In the genomic region with DNA sequence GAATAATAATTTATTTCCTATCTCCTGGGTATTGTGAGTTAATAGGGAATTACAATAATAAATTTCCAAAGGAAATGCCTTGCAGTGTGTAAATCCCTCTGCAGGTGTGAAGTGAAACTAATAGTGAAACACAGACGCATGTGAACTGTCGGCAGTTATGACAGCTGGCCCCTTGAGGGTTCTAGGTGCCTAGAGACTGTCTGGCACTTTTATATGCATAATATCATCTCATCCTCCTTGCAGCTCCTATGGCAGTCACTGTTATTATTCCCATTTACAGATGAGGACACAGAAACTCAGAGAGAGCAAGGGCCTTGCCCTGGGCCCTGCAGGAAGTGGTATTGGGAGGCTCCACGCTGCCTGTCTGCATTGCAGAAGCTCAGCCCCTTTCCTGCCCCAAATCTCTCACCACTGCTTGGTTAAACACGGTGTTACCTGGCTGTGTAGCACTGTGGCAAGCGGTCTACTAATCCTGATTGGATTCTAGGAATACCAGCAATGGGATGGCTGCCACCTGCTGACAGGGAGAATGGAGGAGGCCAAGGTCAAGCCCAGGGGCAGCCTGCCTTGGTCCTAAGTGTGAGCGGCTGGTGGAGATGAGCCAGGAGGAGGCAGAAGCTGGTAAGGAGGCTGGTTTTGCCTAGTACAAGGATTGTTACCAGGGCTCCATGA, we compare ENCODE assay signal across 1 cellular context.
TF ChIP-seq lines count a peak whose summit lies in the region.

No MANE protein-coding gene starts in this region.

TF ChIP-seq in HepG2, 621 proteins besides CTCF, POLR2A, EP300 and RAD21 (continued from another document):
- TF ChIP-seq, protein P1, sequence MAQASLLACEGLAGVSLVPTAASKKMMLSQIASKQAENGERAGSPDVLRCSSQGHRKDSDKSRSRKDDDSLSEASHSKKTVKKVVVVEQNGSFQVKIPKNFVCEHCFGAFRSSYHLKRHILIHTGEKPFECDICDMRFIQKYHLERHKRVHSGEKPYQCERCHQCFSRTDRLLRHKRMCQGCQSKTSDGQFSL (CRISPR knock-in tag; IDR thresholded peaks at IDR 0.05): no peak
- TF ChIP-seq MAFG (CRISPR knock-in tag; IDR thresholded peaks at IDR 0.05) (no peak), ZC3H4 (CRISPR knock-in tag; IDR thresholded peaks at IDR 0.05; ENCODE audit: borderline replicate concordance) (no peak), ZNF614 (CRISPR knock-in tag; IDR thresholded peaks at IDR 0.05; ENCODE audit: borderline replicate concordance) (no peak), ZNF788 (CRISPR knock-in tag; IDR thresholded peaks at IDR 0.05; ENCODE audit: borderline replicate concordance) (no peak)
- TF ChIP-seq, protein P2, sequence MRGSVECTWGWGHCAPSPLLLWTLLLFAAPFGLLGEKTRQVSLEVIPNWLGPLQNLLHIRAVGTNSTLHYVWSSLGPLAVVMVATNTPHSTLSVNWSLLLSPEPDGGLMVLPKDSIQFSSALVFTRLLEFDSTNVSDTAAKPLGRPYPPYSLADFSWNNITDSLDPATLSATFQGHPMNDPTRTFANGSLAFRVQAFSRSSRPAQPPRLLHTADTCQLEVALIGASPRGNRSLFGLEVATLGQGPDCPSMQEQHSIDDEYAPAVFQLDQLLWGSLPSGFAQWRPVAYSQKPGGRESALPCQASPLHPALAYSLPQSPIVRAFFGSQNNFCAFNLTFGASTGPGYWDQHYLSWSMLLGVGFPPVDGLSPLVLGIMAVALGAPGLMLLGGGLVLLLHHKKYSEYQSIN (CRISPR knock-in tag; IDR thresholded peaks at IDR 0.05; ENCODE audit: borderline replicate concordance): no peak
